ENCODE assay signal across 8 cellular contexts in genomic region chr18:11553098-11553940, GRCh38. TPM values are rescaled to one million over a fixed set of nuclear protein-coding genes. Genes with fewer than 3 reads are reported as not detected.
DNase-seq lines count a peak whose midpoint lies in the region; ATAC-seq, FAIRE-seq and TF ChIP-seq lines count a peak whose summit lies in the region.

No MANE protein-coding gene starts in this region.

- H2AFZ ChIP-seq in keratinocyte (ENCODE audit: control insufficient read depth, low read length) = no peak overlapping the region

- peak; percentile 90 for TF ChIP-seq CTCF in D721Med (IDR thresholded peaks at IDR 0.05; ENCODE audit: insufficient read depth, missing control alignments)
- TF ChIP-seq CTCF in Peyer's patch (IDR thresholded peaks at IDR 0.05) = peak; percentile 36 to 74 (median 60)
- peak; percentile 83 to 95 (median 88) for TF ChIP-seq CTCF in keratinocyte (optimal IDR thresholded peaks at IDR 0.05 in 1 of 3, IDR thresholded peaks at IDR 0.05 in 1 of 3, conservative IDR thresholded peaks at IDR 0.05 in 1 of 3; ENCODE audit: extremely low read depth in 1 of 3, insufficient read depth in 2 of 3, low read length in 3 of 3)

- H4K20me1 ChIP-seq in keratinocyte (ENCODE audit: control insufficient read depth, extremely low read depth, insufficient read depth, low read length) = no peaks in the 10 kb centered on the region

- H3K27me3 ChIP-seq in Peyer's patch = no peaks in the 10 kb centered on the region
- H3K27me3 ChIP-seq in keratinocyte (ENCODE audit: control insufficient read depth, extremely low read depth, insufficient read depth, low read length) = no peaks in the 10 kb centered on the region

- peak; percentile 44 for DNase-seq in D721Med (ENCODE audit: insufficient read length, low spot score)
- DNase-seq in Peyer's patch = no peak
- DNase-seq in T47D (ENCODE audit: low read depth in 1 of 2, low spot score in 1 of 2) = peak; percentile 31 to 57
- peak; percentile 9 for DNase-seq in keratinocyte (ENCODE audit: low read depth, low spot score)
- peak; percentile 22 for DNase-seq in stimulated activated CD8-positive, alpha-beta memory T cell treated with anti-CD3 and anti-CD28 coated beads, Interleukin-12 subunit alpha, Interleukin-12 subunit beta, amount 100 ng/mL, for 1 hour (ENCODE audit: low read depth)
- DNase-seq in mesenteric fat pad (ENCODE audit: low spot score) = no peak

- H3K27ac ChIP-seq in Peyer's patch (no peak overlapping the region), keratinocyte (ENCODE audit: control insufficient read depth, insufficient read depth, low read length) (no peak overlapping the region)

- peak; percentile 47 for ATAC-seq in GM19324 (IDR thresholded peaks at IDR 0.05; ENCODE audit: low FRiP score, unreplicated experiment)

- no peak overlapping the region for H3K9ac ChIP-seq in keratinocyte (ENCODE audit: control insufficient read depth, extremely low read depth, insufficient read depth, low read length)

- TF ChIP-seq POLR2A in Peyer's patch (IDR thresholded peaks at IDR 0.05) = no peak

- no peaks in the 10 kb centered on the region for H3K9me3 ChIP-seq in Peyer's patch
- no peaks in the 10 kb centered on the region for H3K9me3 ChIP-seq in keratinocyte (ENCODE audit: control insufficient read depth, low read depth, low read length)

- dilution Hi-C loops in keratinocyte (cut with MboI; ENCODE audit: extremely low pct_ligation_motif_present, low sequenced_read_pairs) = no loop called here

- no peak overlapping the region for H3K4me2 ChIP-seq in keratinocyte (ENCODE audit: control insufficient read depth, extremely low read depth, insufficient read depth, low read depth, low read length)

- in situ Hi-C loops in T47D (cut with HindIII; ENCODE audit: low pct_unique_long_range_greater_than_20kb, low sequenced_read_pairs) = no loop called here

- no peaks in the 10 kb centered on the region for H3K9me1 ChIP-seq in keratinocyte (ENCODE audit: control insufficient read depth, extremely low read depth, insufficient read depth, low read length)

- TF ChIP-seq EP300 in Ishikawa (IDR thresholded peaks at IDR 0.05; ENCODE audit: borderline replicate concordance) = no peak

- no peaks in the 10 kb centered on the region for H3K79me2 ChIP-seq in keratinocyte (ENCODE audit: control insufficient read depth, insufficient read depth, low read length)

- H3K4me3 ChIP-seq in Peyer's patch = no peak overlapping the region
- no peak overlapping the region for H3K4me3 ChIP-seq in keratinocyte (ENCODE audit: control insufficient read depth in 2 of 3, extremely low read depth in 1 of 3, insufficient read depth in 2 of 3, low read depth in 1 of 3, low read length in 3 of 3)

- FAIRE-seq in D721Med (lab: Jason Lieb, UNC) (no peak), keratinocyte (lab: Jason Lieb, UNC) (peak; percentile 5)

- H3K36me3 ChIP-seq in Peyer's patch (no peaks in the 10 kb centered on the region), keratinocyte (ENCODE audit: control insufficient read depth in 2 of 2, extremely low read depth in 1 of 2, insufficient read depth in 2 of 2, low read length in 2 of 2) (no peaks in the 10 kb centered on the region)

- no peaks in the 10 kb centered on the region for H3K4me1 ChIP-seq in Peyer's patch
- no peaks in the 10 kb centered on the region for H3K4me1 ChIP-seq in keratinocyte (ENCODE audit: control insufficient read depth, extremely low read depth, insufficient read depth, low read length)

- peak; percentile 72 for TF ChIP-seq RAD21 in Ishikawa (IDR thresholded peaks at IDR 0.05; ENCODE audit: low read depth)

TF ChIP-seq in Ishikawa, 13 proteins besides CTCF, POLR2A, EP300 and RAD21:
- TF ChIP-seq NFIC (IDR thresholded peaks at IDR 0.05) (no peak), EGR1 (IDR thresholded peaks at IDR 0.05) (no peak), CREB1 (IDR thresholded peaks at IDR 0.05; ENCODE audit: low read depth) (no peak)

RNA-seq across cellular contexts. Expression of gene SLC35G4, which starts 56.1 kb away (rescaled TPM):
- total RNA-seq in Peyer's patch (not detected), mesenteric fat pad (not detected)
- polyA plus RNA-seq in keratinocyte = not detected in 3 replicates
- not detected for polyA plus RNA-seq in keratinocyte (2011; ENCODE audit: low read depth)
- polyA plus RNA-seq in keratinocyte (2011; cell fraction: cytosol; rRNA removed) = not detected in 2 replicates
- not detected in 2 replicates for polyA plus RNA-seq in keratinocyte (2011; cell fraction: nucleus; rRNA removed)
- not detected in 2 replicates for polyA plus RNA-seq in keratinocyte (2012; ENCODE audit: low replicate concordance)
- not detected in 3 replicates for polyA minus RNA-seq in keratinocyte
- polyA minus RNA-seq in keratinocyte (2011; cell fraction: cytosol; rRNA and poly(A)+ RNA removed) = not detected
- polyA minus RNA-seq in keratinocyte (2011; cell fraction: nucleus; rRNA and poly(A)+ RNA removed) = not detected in 2 replicates

Comparison
In these comparisons a context has a peak if more than half of its experiments do, and no peak if none do; other contexts are left out.
1. DNase-seq: peak in D721Med (single experiment), T47D (2 of 2), keratinocyte (single experiment) and stimulated activated CD8-positive, alpha-beta memory T cell treated with anti-CD3 and anti-CD28 coated beads, Interleukin-12 subunit alpha, Interleukin-12 subunit beta, amount 100 ng/mL, for 1 hour (single experiment); none in Peyer's patch (0 of 3) and mesenteric fat pad (single experiment).
2. Peak in every context shown above with its lines, with median percentiles within 50 percentile points of each other: CTCF ChIP-seq.